Comparison of ENCODE assay signal across 1 cellular context in the genomic region with DNA sequence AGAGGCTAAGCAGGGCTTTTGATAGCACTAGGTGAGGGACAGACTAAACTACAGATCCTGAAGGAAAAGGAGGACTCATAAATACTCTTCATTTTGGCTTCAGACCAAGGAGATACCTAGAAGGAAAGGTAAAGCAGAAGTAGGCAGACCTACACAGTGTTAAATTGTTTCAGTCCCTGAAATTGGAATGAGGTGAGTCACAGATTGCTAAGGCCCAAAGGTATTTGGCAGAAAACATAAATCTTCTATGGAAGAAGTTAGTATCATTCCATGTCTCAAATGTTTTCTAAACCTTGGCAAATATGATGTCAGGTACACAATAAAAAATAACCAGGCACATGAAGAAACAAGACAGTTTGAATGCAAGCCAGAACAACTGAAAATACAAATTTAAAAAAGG.
TF ChIP-seq lines count a peak whose summit lies in the region.

No MANE protein-coding gene starts in this region.

TF ChIP-seq in IMR-90, 13 proteins besides CTCF, POLR2A, EP300 and RAD21:
- TF ChIP-seq CEBPB (IDR thresholded peaks at IDR 0.05; ENCODE audit: low read depth, low read length): no peak
- no peak for TF ChIP-seq RCOR1 (IDR thresholded peaks at IDR 0.05; ENCODE audit: insufficient replicate concordance, low read length)
- no peak for TF ChIP-seq MAFK (IDR thresholded peaks at IDR 0.05; ENCODE audit: low read depth, low read length)
- no peak for TF ChIP-seq FOS (IDR thresholded peaks at IDR 0.05; ENCODE audit: low read depth, low read length)
- TF ChIP-seq CHD1 (IDR thresholded peaks at IDR 0.05; ENCODE audit: low read depth, low read length): no peak
- TF ChIP-seq, protein P1, sequence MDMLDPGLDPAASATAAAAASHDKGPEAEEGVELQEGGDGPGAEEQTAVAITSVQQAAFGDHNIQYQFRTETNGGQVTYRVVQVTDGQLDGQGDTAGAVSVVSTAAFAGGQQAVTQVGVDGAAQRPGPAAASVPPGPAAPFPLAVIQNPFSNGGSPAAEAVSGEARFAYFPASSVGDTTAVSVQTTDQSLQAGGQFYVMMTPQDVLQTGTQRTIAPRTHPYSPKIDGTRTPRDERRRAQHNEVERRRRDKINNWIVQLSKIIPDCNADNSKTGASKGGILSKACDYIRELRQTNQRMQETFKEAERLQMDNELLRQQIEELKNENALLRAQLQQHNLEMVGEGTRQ (IDR thresholded peaks at IDR 0.05; ENCODE audit: low read depth, low read length): no peak
- TF ChIP-seq MAZ (IDR thresholded peaks at IDR 0.05; ENCODE audit: borderline replicate concordance, low read depth, low read length): no peak
- TF ChIP-seq RFX5 (IDR thresholded peaks at IDR 0.05; ENCODE audit: low read depth, low read length): no peak
- TF ChIP-seq, protein P2, sequence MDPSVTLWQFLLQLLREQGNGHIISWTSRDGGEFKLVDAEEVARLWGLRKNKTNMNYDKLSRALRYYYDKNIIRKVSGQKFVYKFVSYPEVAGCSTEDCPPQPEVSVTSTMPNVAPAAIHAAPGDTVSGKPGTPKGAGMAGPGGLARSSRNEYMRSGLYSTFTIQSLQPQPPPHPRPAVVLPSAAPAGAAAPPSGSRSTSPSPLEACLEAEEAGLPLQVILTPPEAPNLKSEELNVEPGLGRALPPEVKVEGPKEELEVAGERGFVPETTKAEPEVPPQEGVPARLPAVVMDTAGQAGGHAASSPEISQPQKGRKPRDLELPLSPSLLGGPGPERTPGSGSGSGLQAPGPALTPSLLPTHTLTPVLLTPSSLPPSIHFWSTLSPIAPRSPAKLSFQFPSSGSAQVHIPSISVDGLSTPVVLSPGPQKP (IDR thresholded peaks at IDR 0.05; ENCODE audit: borderline replicate concordance, low read depth, low read length): no peak
- no peak for TF ChIP-seq MXI1 (IDR thresholded peaks at IDR 0.05; ENCODE audit: borderline replicate concordance, low read depth, low read length)
- TF ChIP-seq BHLHE40 (IDR thresholded peaks at IDR 0.05; ENCODE audit: low read depth, low read length): no peak
- no peak for TF ChIP-seq NFE2L2 (IDR thresholded peaks at IDR 0.05; ENCODE audit: low read depth, low read length)
- TF ChIP-seq SMC3 (IDR thresholded peaks at IDR 0.05; ENCODE audit: low read depth, low read length): no peak
